Comparison of ENCODE assay signal across 9 cellular contexts in the genomic region with DNA sequence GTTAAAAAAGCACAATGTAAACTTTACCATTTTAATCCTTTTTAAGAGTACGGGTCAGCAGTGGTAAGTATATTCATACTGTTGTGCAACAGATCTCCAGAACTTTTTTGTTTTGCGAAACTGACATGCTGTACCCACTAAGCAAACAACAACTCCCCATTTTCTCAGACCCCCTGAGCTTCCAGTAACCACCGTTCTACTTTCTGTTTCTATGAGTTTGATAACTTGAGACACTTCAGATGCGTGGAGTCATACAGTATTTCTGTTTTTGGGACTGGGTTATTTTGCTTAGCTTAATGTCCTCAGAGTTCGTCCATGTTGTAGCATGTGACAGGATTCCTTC. TPM values are rescaled to one million over a fixed set of nuclear protein-coding genes. Genes with fewer than 3 reads are reported as not detected.
DNase-seq lines count a peak whose midpoint lies in the region; ATAC-seq and TF ChIP-seq lines count a peak whose summit lies in the region.
"Had no signal": no experiment of that assay in that cellular context is flagged by ENCODE, and none has a peak within 500 bp of the region (broad histone marks: within the 10 kb centered on the region; RNA-seq: fewer than 3 reads in every experiment).

No MANE protein-coding gene starts in this region.

- H3F3A ChIP-seq in GM23248 (ENCODE audit: insufficient read depth), result no peaks in the 10 kb centered on the region

- intact Hi-C loops in activated CD8-positive, alpha-beta T cell treated with anti-CD3 and anti-CD28 coated beads for 36 hours (cut with micrococcal nuclease), result loop anchor here (5.0 kb wide), 1 partner anchor 37 kb away; the partner anchor contains the start of gene CHST11

- peaks cover 13% of the 10 kb centered on the region for H3K79me2 ChIP-seq in GM23248 (ENCODE audit: insufficient read depth)

- peak overlapping the region; percentile 75 for H3K9ac ChIP-seq in GM23248

- H3K4me2 ChIP-seq in GM23248 (ENCODE audit: unreplicated experiment), result peak overlapping the region; percentile 78

- H3K36me3 Mint-ChIP-seq in CD8-positive, alpha-beta memory T cell, result peaks cover 0 to 12% (median 7%) of the 10 kb centered on the region in 3 donors
- peaks cover 15% of the 10 kb centered on the region for H3K36me3 Mint-ChIP-seq in activated CD8-positive, alpha-beta T cell treated with anti-CD3 and anti-CD28 coated beads for 36 hours (ENCODE audit: low read depth)

- H3K27ac ChIP-seq in CD8-positive, alpha-beta memory T cell (ENCODE audit: low read depth, low read length), result peak overlapping the region; percentile 52
- peak overlapping the region; percentile 66 for H3K27ac ChIP-seq in GM23248

- H4K20me1 ChIP-seq in GM23248 (ENCODE audit: insufficient read depth), result no peaks in the 10 kb centered on the region

- H3K4me3 Mint-ChIP-seq in CD8-positive, alpha-beta memory T cell, result peak overlapping the region; percentile 62 to 84 (median 81)
- peak overlapping the region; percentile 63 for H3K4me3 Mint-ChIP-seq in activated CD8-positive, alpha-beta T cell treated with anti-CD3 and anti-CD28 coated beads for 36 hours

- CTCF ChIA-PET in CD8-positive, alpha-beta memory T cell (lab: Charles Lee), result interaction anchor here (0.6 to 1.4 kb wide), 8 partner anchors 9 to 75 kb away, joined by 3 to 7 read pairs (median 3); no protein-coding TSS in a partner anchor
- CTCF ChIA-PET in activated CD8-positive, alpha-beta T cell treated with anti-CD3 and anti-CD28 coated beads for 36 hours (lab: Charles Lee), result interaction anchor here (1.1 to 1.5 kb wide), 5 partner anchors 22 to 113 kb away, joined by 3 to 7 read pairs (median 3); no protein-coding TSS in a partner anchor

- H3K36me3 ChIP-seq in CD8-positive, alpha-beta memory T cell (ENCODE audit: insufficient read depth, low read length), result no peaks in the 10 kb centered on the region
- H3K36me3 ChIP-seq in GM23248 (ENCODE audit: low read depth), result no peaks in the 10 kb centered on the region

- H3K27me3 ChIP-seq in CD8-positive, alpha-beta memory T cell (ENCODE audit: insufficient read depth, low read length, poor library complexity, severe bottlenecking), result no peaks in the 10 kb centered on the region
- no peaks in the 10 kb centered on the region for H3K27me3 ChIP-seq in GM23248 (replicated peaks; ENCODE audit: insufficient read depth)

- H3K4me3 ChIP-seq in CD8-positive, alpha-beta memory T cell (ENCODE audit: low read length), result peak overlapping the region; percentile 42
- peak overlapping the region; percentile 57 for H3K4me3 ChIP-seq in GM23248
- H3K4me3 ChIP-seq: psoas muscle had no signal

- WGBS in GM23248 (ENCODE audit: low coverage in 1 of 2, low lambda C conversion rate in 2 of 2, missing lambda C conversion rate in 2 of 2), 2 experiments, result 45 to 48% methylated on average over 5 of the region's 5 CpGs

- TF ChIP-seq CTCF in activated CD8-positive, alpha-beta T cell treated with anti-CD3 and anti-CD28 coated beads for 36 hours (IDR thresholded peaks at IDR 0.05), result no peak

- no peaks in the 10 kb centered on the region for H3K27me3 Mint-ChIP-seq in CD8-positive, alpha-beta memory T cell
- H3K27me3 Mint-ChIP-seq in activated CD8-positive, alpha-beta T cell treated with anti-CD3 and anti-CD28 coated beads for 36 hours, result no peaks in the 10 kb centered on the region

- peak; percentile 51 for ATAC-seq in activated CD8-positive, alpha-beta T cell treated with anti-CD3 and anti-CD28 coated beads for 36 hours
- ATAC-seq in HG03342 (IDR thresholded peaks at IDR 0.05; ENCODE audit: unreplicated experiment), result no peak
- ATAC-seq: psoas muscle had no signal

- peak overlapping the region; percentile 81 for H2AFZ ChIP-seq in GM23248

- peak overlapping the region; percentile 80 to 98 (median 94) for H3K27ac Mint-ChIP-seq in CD8-positive, alpha-beta memory T cell
- H3K27ac Mint-ChIP-seq in activated CD8-positive, alpha-beta T cell treated with anti-CD3 and anti-CD28 coated beads for 36 hours, result peak overlapping the region; percentile 84

- H3K9me3 ChIP-seq in CD8-positive, alpha-beta memory T cell (ENCODE audit: low read length), result no peaks in the 10 kb centered on the region
- H3K9me3 ChIP-seq in GM23248 (ENCODE audit: low read depth), result no peaks in the 10 kb centered on the region
- H3K9me3 ChIP-seq: psoas muscle had no signal

- no peaks in the 10 kb centered on the region for H3K9me2 ChIP-seq in GM23248 (ENCODE audit: insufficient read depth)

- H3K4me1 ChIP-seq in CD8-positive, alpha-beta memory T cell (ENCODE audit: insufficient read depth, low read length), result peaks cover 87% of the 10 kb centered on the region
- H3K4me1 ChIP-seq in GM23248 (ENCODE audit: insufficient read depth), result peaks cover 6% of the 10 kb centered on the region; the same call in 1 of the 2 replicates

- H3K4me1 Mint-ChIP-seq in CD8-positive, alpha-beta memory T cell, result peaks cover 85 to 98% (median 98%) of the 10 kb centered on the region in 3 donors
- H3K4me1 Mint-ChIP-seq in activated CD8-positive, alpha-beta T cell treated with anti-CD3 and anti-CD28 coated beads for 36 hours (ENCODE audit: low read depth), result peaks cover 85% of the 10 kb centered on the region

- no peaks in the 10 kb centered on the region for H3K9me3 Mint-ChIP-seq in CD8-positive, alpha-beta memory T cell
- H3K9me3 Mint-ChIP-seq in activated CD8-positive, alpha-beta T cell treated with anti-CD3 and anti-CD28 coated beads for 36 hours, result no peaks in the 10 kb centered on the region

- POLR2A ChIA-PET in CD8-positive, alpha-beta memory T cell (lab: Charles Lee), result interaction anchor here (0.7 to 1.5 kb wide), 6 partner anchors 9 to 74 kb away, joined by 3 to 13 read pairs (median 4); partner anchors contain the start of gene CHST11
- POLR2A ChIA-PET in activated CD8-positive, alpha-beta T cell treated with anti-CD3 and anti-CD28 coated beads for 36 hours (lab: Charles Lee), result interaction anchor here (0.6 to 4.1 kb wide), 6 partner anchors 16 to 44 kb away, joined by 3 to 21 read pairs (median 3); no protein-coding TSS in a partner anchor

- in situ Hi-C loops in GM23248 (cut with MboI), result no loop called here

- DNase-seq in CD8-positive, alpha-beta memory T cell, result peak in 2 of 5 donors; percentile 20 to 30
- peak; percentile 40 for DNase-seq in GM23248
- DNase-seq in activated CD8-positive, alpha-beta T cell treated with anti-CD3 and anti-CD28 coated beads for 36 hours, result no peak
- peak; percentile 21 for DNase-seq in myocyte (ENCODE audit: low read depth)
- DNase-seq in HuH-7.5 (ENCODE audit: low spot score), result no peak
- DNase-seq in epidermal melanocyte (ENCODE audit: insufficient read length, low spot score), result no peak
- DNase-seq in cerebellum (ENCODE audit: low spot score), result no peak
- DNase-seq: psoas muscle had no signal

RNA-seq across cellular contexts. Expression of gene CHST11, which starts 38.0 kb away (rescaled TPM):
- total RNA-seq in CD8-positive, alpha-beta memory T cell, result 10 to 100 TPM; 47.8 to 51.5 TPM
- polyA plus RNA-seq in CD8-positive, alpha-beta memory T cell, result 76.8 TPM
- total RNA-seq in GM23248 (2014; rRNA removed; shearing (Covaris generic)), result 5.4 and 18.1 TPM in 2 replicates
- polyA plus RNA-seq in GM23248 (2016; fragmentation: Nextera tagmentation; extraction: Ambion mirVana), result 3.7 TPM in 2 replicates
- 10 to 100 TPM; 30.9 to 33.9 TPM for total RNA-seq in activated CD8-positive, alpha-beta T cell treated with anti-CD3 and anti-CD28 coated beads for 36 hours
- 2.7 and 2.9 TPM in 2 replicates for total RNA-seq in myocyte
- 3.9 TPM for polyA plus RNA-seq in myocyte (2012)
- 27.9 TPM for total RNA-seq in cerebellum

Comparison
In these comparisons a context has a peak if more than half of its experiments do, and no peak if none do; other contexts are left out.
1. DNase-seq: peak in GM23248 (single experiment) and myocyte (single experiment); none in activated CD8-positive, alpha-beta T cell treated with anti-CD3 and anti-CD28 coated beads for 36 hours (single experiment), HuH-7.5 (single experiment), epidermal melanocyte (single experiment) and cerebellum (single experiment).